15 cellular contexts compared by ENCODE assay signal in genomic region chr2:128503358-128504241, GRCh38.
DNase-seq lines count a peak whose midpoint lies in the region; ATAC-seq and TF ChIP-seq lines count a peak whose summit lies in the region.
"Had no signal": no experiment of that assay in that cellular context is flagged by ENCODE, and none has a peak within 500 bp of the region (broad histone marks: within the 10 kb centered on the region; RNA-seq: fewer than 3 reads in every experiment).

No MANE protein-coding gene starts in this region.

- H3K4me1 Mint-ChIP-seq in stimulated activated naive B cell treated with anti-CD40 and anti-IgM and Interleukin-4, amounts not matched to agents 10 μg/mL and 1 μg/mL and 100 μg/mL, for 72 hours, result peaks cover 49 to 58% of the 10 kb centered on the region in 2 donors

- ATAC-seq in GM18909 (IDR thresholded peaks at IDR 0.05; ENCODE audit: poor library complexity, unreplicated experiment) (peak; percentile 9), left ventricle myocardium superior (peak; percentile 86), GM18505 (IDR thresholded peaks at IDR 0.05; ENCODE audit: unreplicated experiment) (no peak)
- ATAC-seq in stimulated activated naive B cell treated with anti-CD40 and anti-IgM and Interleukin-4, amounts not matched to agents 10 μg/mL and 1 μg/mL and 100 μg/mL, for 72 hours (replicated peaks), result peak; percentile 8 to 18
- ATAC-seq: left lobe of liver had no signal

- peak overlapping the region in 1 of 2 donors; percentile 29 for H3K4me3 Mint-ChIP-seq in stimulated activated naive B cell treated with anti-CD40 and anti-IgM and Interleukin-4, amounts not matched to agents 10 μg/mL and 1 μg/mL and 100 μg/mL, for 72 hours

- DNase-seq in OCI-M1 (lab: John Stamatoyannopoulos, UW), result peak; percentile 26
- peak; percentile 61 for DNase-seq in left ventricle myocardium superior
- no peak for DNase-seq in stimulated activated naive B cell treated with anti-CD40 and anti-IgM and Interleukin-4, amounts not matched to agents 10 μg/mL and 1 μg/mL and 100 μg/mL, for 72 hours
- no peak for DNase-seq in epidermal melanocyte (ENCODE audit: insufficient read length, low spot score)
- no peak for DNase-seq in RKO (ENCODE audit: low spot score)
- DNase-seq: activated CD4-positive, alpha-beta T cell treated with anti-CD3 and anti-CD28 coated beads, Interleukin-2, amount 50 U/mL, for 4 hours; activated naive CD4-positive, alpha-beta T cell treated with anti-CD3 and anti-CD28 coated beads, Interleukin-2, amount 50 U/mL, for 16 hours; activated T-cell treated with anti-CD3 and anti-CD28 coated beads, Interleukin-2, amount 50 U/mL, for 1 hour; AML-193; NCI-H1436; NCI-H748 treated with DMSO at 0.1 percent for 48 hours; stimulated activated CD4-positive, alpha-beta T cell treated with anti-CD3 and anti-CD28 coated beads, Interleukin-4, amount 100 ng/mL, for 4 hours had no signal

- no peaks in the 10 kb centered on the region for H3K36me3 Mint-ChIP-seq in stimulated activated naive B cell treated with anti-CD40 and anti-IgM and Interleukin-4, amounts not matched to agents 10 μg/mL and 1 μg/mL and 100 μg/mL, for 72 hours

- peaks cover 7 to 16% of the 10 kb centered on the region in 2 donors for H3K27me3 Mint-ChIP-seq in stimulated activated naive B cell treated with anti-CD40 and anti-IgM and Interleukin-4, amounts not matched to agents 10 μg/mL and 1 μg/mL and 100 μg/mL, for 72 hours

- H3K27ac Mint-ChIP-seq in stimulated activated naive B cell treated with anti-CD40 and anti-IgM and Interleukin-4, amounts not matched to agents 10 μg/mL and 1 μg/mL and 100 μg/mL, for 72 hours, result peak overlapping the region; percentile 7

- no peaks in the 10 kb centered on the region for H3K9me3 Mint-ChIP-seq in stimulated activated naive B cell treated with anti-CD40 and anti-IgM and Interleukin-4, amounts not matched to agents 10 μg/mL and 1 μg/mL and 100 μg/mL, for 72 hours

- intact Hi-C loops in left ventricle myocardium superior (cut with micrococcal nuclease), result no loop called here

- no peak for TF ChIP-seq POLR2A in GM18505 (IDR thresholded peaks at IDR 0.05; ENCODE audit: borderline replicate concordance, extremely low read depth, insufficient read depth, insufficient read length)

Comparison
In these comparisons a context has a peak if more than half of its experiments do, and no peak if none do; other contexts are left out.
1. DNase-seq: peak in OCI-M1 (single experiment) and left ventricle myocardium superior (single experiment); none in stimulated activated naive B cell treated with anti-CD40 and anti-IgM and Interleukin-4, amounts not matched to agents 10 μg/mL and 1 μg/mL and 100 μg/mL, for 72 hours (single experiment), epidermal melanocyte (single experiment) and RKO (single experiment).